1 cellular context compared by ENCODE assay signal in genomic region chr16:4733747-4734062, GRCh38.
TF ChIP-seq lines count a peak whose summit lies in the region.

No MANE protein-coding gene starts in this region.

TF ChIP-seq in endothelial cell of umbilical vein, 7 proteins besides CTCF, POLR2A, EP300 and RAD21:
- TF ChIP-seq GATA2 (IDR thresholded peaks at IDR 0.05; ENCODE audit: insufficient read depth, insufficient read length, low read depth, low read length) (no peak), FOS (IDR thresholded peaks at IDR 0.05; ENCODE audit: borderline replicate concordance, insufficient read depth, low read length) (no peak), EZH2 (IDR thresholded peaks at IDR 0.05; ENCODE audit: borderline replicate concordance, low read depth, low read length, severe bottlenecking) (no peak), POLR2AphosphoS5 (IDR thresholded peaks at IDR 0.05; ENCODE audit: insufficient read depth, low read depth, low read length) (no peak), MYC (IDR thresholded peaks at IDR 0.05; ENCODE audit: low read depth, low read length) (no peak), MAX (IDR thresholded peaks at IDR 0.05; ENCODE audit: insufficient read depth, insufficient read length) (no peak), JUN (IDR thresholded peaks at IDR 0.05; ENCODE audit: borderline replicate concordance, insufficient read depth, insufficient read length, low read depth) (no peak)
